In genomic region chr10:35042783-35043182, GRCh38 we compare ENCODE assay signal across 1 cellular context.
TF ChIP-seq lines count a peak whose summit lies in the region.

No MANE protein-coding gene starts in this region.

TF ChIP-seq in HCT116, 20 proteins besides CTCF, POLR2A, EP300 and RAD21:
- TF ChIP-seq SP1 (IDR thresholded peaks at IDR 0.05; ENCODE audit: low read depth), result peak; percentile 30; the same call in 1 of the 2 replicates
- no peak for TF ChIP-seq SIN3A (IDR thresholded peaks at IDR 0.05; ENCODE audit: low read depth)
- TF ChIP-seq CBX3 (IDR thresholded peaks at IDR 0.05; ENCODE audit: low read depth), result 0 out of 2 replicates have a peak, but pooled peaks have one; percentile 18
TF ChIP-seq in HCT116: peak in this region for 2.
